8 cellular contexts compared by ENCODE assay signal in genomic region chr11:75140269-75141138, GRCh38. TPM values are rescaled to one million over a fixed set of nuclear protein-coding genes. Genes with fewer than 3 reads are reported as not detected.
A peak's percentile ranks its signal among the peaks of the same experiment; 100 is the strongest.
DNase-seq lines count a peak whose midpoint lies in the region; ATAC-seq and TF ChIP-seq lines count a peak whose summit lies in the region.

No MANE protein-coding gene starts in this region.

- H3K4me1 ChIP-seq in adrenal gland (replicated peaks in 1 of 2) (peaks cover 0 to 17% of the 10 kb centered on the region in 2 donors), iPS DF 6.9 (ENCODE audit: control insufficient read depth, insufficient read depth, low read length) (no peaks in the 10 kb centered on the region)

- TF ChIP-seq CTCF in adrenal gland (IDR thresholded peaks at IDR 0.05), result peak; percentile 80 to 95 (median 90)

- H3K36me3 ChIP-seq in adrenal gland (replicated peaks in 1 of 2) (no peaks in the 10 kb centered on the region), iPS DF 6.9 (ENCODE audit: control insufficient read depth, insufficient read depth, low read length) (no peaks in the 10 kb centered on the region)

- H3K4me3 ChIP-seq in adrenal gland, result no peak overlapping the region
- H3K4me3 ChIP-seq in iPS DF 6.9 (ENCODE audit: low read length), result no peak overlapping the region

- H3K9me3 ChIP-seq in adrenal gland (replicated peaks in 1 of 3) (no peaks in the 10 kb centered on the region), iPS DF 6.9 (ENCODE audit: control insufficient read depth, insufficient read depth, low read length) (no peaks in the 10 kb centered on the region)

- DNase-seq in DMS53 treated with DMSO at 0.1 percent for 48 hours (lab: John Stamatoyannopoulos, UW; ENCODE audit: unreplicated experiment) (peak; percentile 74), T-helper 2 cell (peak; percentile 41 to 63 (median 60)), adrenal gland (peak; percentile 42 to 85 (median 72)), iPS DF 6.9 (ENCODE audit: low read depth, low spot score) (peak; percentile 39), DMS79 treated with DMSO at 0.1 percent for 48 hours (lab: John Stamatoyannopoulos, UW) (no peak)
- DNase-seq in stimulated activated CD4-positive, alpha-beta T cell treated with anti-CD3 and anti-CD28 coated beads, Interleukin-15, amount 100 ng/mL, for 1 hour (ENCODE audit: low read depth in 1 of 2, low spot score in 1 of 2), result peak; percentile 67 to 68

- TF ChIP-seq POLR2A in adrenal gland (IDR thresholded peaks at IDR 0.05), result no peak

- intact Hi-C loops in adrenal gland (cut with DNase I), result loop anchor here (2.0 to 10.0 kb wide), 4 partner anchors 102 to 213 kb away; no protein-coding TSS in a partner anchor

- H3K27ac ChIP-seq in adrenal gland (no peak overlapping the region), iPS DF 6.9 (ENCODE audit: low read length) (no peak overlapping the region)

- 32 to 48% (median 37%) methylated on average over 16 to 22 of the region's 22 CpGs for WGBS in adrenal gland, 4 donors
- no CpG with 5 or more reads among the region's 22 CpGs for WGBS in iPS DF 6.9 (ENCODE audit: insufficient coverage, insufficient read length)

- ATAC-seq in HG02798 (IDR thresholded peaks at IDR 0.05; ENCODE audit: poor library complexity, unreplicated experiment) (peak; percentile 52), GM21390 (IDR thresholded peaks at IDR 0.05; ENCODE audit: unreplicated experiment) (no peak)

- H3K27me3 ChIP-seq in adrenal gland (no peaks in the 10 kb centered on the region), iPS DF 6.9 (ENCODE audit: control insufficient read depth, insufficient read depth, low read length) (no peaks in the 10 kb centered on the region)

RNA-seq across cellular contexts. Expression of gene SLCO2B1, which starts 10.4 kb away (rescaled TPM):
- total RNA-seq in adrenal gland, result 100 to 1,000 TPM in 7 of 8 donors, 10 to 100 TPM in 1; 63.8 to 234 (median 160) TPM
- polyA plus RNA-seq in adrenal gland, result 10 to 100 TPM; 13.0 to 24.3 (median 18.5) TPM

RNA-seq across cellular contexts. Expression of gene OR2AT4, which starts 43.8 kb away (rescaled TPM):
- total RNA-seq in adrenal gland, result not detected
- polyA plus RNA-seq in adrenal gland, result not detected
